Comparison of ENCODE assay signal across 23 cellular contexts in genomic region chr20:23669866-23670265, GRCh38. TPM values are rescaled to one million over a fixed set of nuclear protein-coding genes. Genes with fewer than 3 reads are reported as not detected.
"Had no signal": no experiment of that assay in that cellular context is flagged by ENCODE, and none has a peak within 500 bp of the region (broad histone marks: within the 10 kb centered on the region; RNA-seq: fewer than 3 reads in every experiment).

No MANE protein-coding gene starts in this region.

- DNase-seq: KBM-7, MV-4-11, NCI-H1048, NCI-H1105, NCI-H1417, NCI-H146, NCI-H1694 treated with DMSO at 0.1 percent for 48 hours, NCI-H1930, NCI-H2081, NCI-H2107, NCI-H2227 treated with DMSO at 0.1 percent for 48 hours, NCI-H524, NCI-H526 treated with DMSO at 0.1 percent for 48 hours, NCI-H774, SHP77, SK-N-SH, SW 1271 had no signal

- H3K4me2 ChIP-seq: SK-N-SH had no signal

- FAIRE-seq: RCC 7860 had no signal

- H3K27ac ChIP-seq: HL-60, RWPE1 had no signal

- H3K9ac ChIP-seq: SK-N-SH had no signal

- H3K9me3 ChIP-seq: SK-N-SH had no signal

RNA-seq across cellular contexts. Expression of gene CST4, which starts 19.0 kb away (rescaled TPM):
- total RNA-seq: LHCN-M2, MCF 10A, SK-MEL-5 had no signal
- polyA plus RNA-seq: SK-N-SH had no signal
